Comparison of ENCODE assay signal across 25 cellular contexts in the genomic region with DNA sequence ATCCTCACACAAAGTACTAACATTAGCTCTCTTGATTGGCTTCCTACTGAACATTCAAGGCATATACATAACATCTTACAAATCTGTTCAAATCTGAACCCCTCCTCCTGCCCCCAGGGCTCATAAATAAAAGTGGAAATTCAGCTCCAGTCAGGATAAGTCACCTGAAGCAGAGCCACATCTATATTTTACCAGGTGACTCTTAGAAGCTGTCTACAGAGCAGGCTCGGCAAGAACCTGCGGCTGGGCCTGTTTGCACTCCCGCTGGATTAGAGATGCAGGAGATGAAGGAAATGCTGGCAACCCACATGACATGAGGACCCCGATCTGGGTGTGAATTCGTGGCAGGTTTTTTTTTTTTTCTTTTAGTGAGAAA. TPM values are rescaled to one million over a fixed set of nuclear protein-coding genes. Genes with fewer than 3 reads are reported as not detected.
"Had no signal": no experiment of that assay in that cellular context is flagged by ENCODE, and none has a peak within 500 bp of the region (broad histone marks: within the 10 kb centered on the region; RNA-seq: fewer than 3 reads in every experiment).

No MANE protein-coding gene starts in this region.

- H3K4me3 Mint-ChIP-seq: dendritic cell treated with granulocyte-macrophage colony-stimulating factor and Interleukin-4, amounts not matched to agents 40 ng/mL and 50 ng/mL, for 4 days; endodermal cell; naive B cell; nephron; stimulated activated memory B cell treated with anti-CD40 and anti-IgM and Interleukin-4, amounts not matched to agents 10 μg/mL and 1 μg/mL and 100 μg/mL, for 72 hours; stimulated activated naive CD8-positive, alpha-beta T cell treated with anti-CD3 and anti-CD28 coated beads, Interleukin-15, Interleukin-2, amounts not matched to agents 100 ng/mL and 50 ng/mL, for 24 hours had no signal

- H3K4me1 Mint-ChIP-seq: nephron had no signal

- H3K27me3 ChIP-seq: testis had no signal

- H3K36me3 ChIP-seq: heart right ventricle, left lung, spleen, tibial nerve, upper lobe of right lung, vagina had no signal

- H3K4me1 ChIP-seq: psoas muscle, upper lobe of right lung had no signal

- ATAC-seq: heart right ventricle; left lung; psoas muscle; sciatic nerve; stimulated activated memory B cell treated with anti-CD40 and anti-IgM and Interleukin-4, amounts not matched to agents 10 μg/mL and 1 μg/mL and 100 μg/mL, for 72 hours; upper lobe of right lung had no signal

- H3K27ac Mint-ChIP-seq: dendritic cell treated with granulocyte-macrophage colony-stimulating factor and Interleukin-4, amounts not matched to agents 40 ng/mL and 50 ng/mL, for 4 days; endodermal cell; naive B cell; nephron; stimulated activated memory B cell treated with anti-CD40 and anti-IgM and Interleukin-4, amounts not matched to agents 10 μg/mL and 1 μg/mL and 100 μg/mL, for 72 hours; stimulated activated naive CD8-positive, alpha-beta T cell treated with anti-CD3 and anti-CD28 coated beads, Interleukin-15, Interleukin-2, amounts not matched to agents 100 ng/mL and 50 ng/mL, for 24 hours had no signal

- DNase-seq: effector CD4-positive, alpha-beta T cell; foreskin melanocyte; heart right ventricle; kidney glomerular epithelial cell; left lung; mesenchymal stem cell; naive B cell; psoas muscle; spleen; stimulated activated CD4-positive, alpha-beta T cell treated with anti-CD3 and anti-CD28 coated beads, Interleukin-4, amount 100 ng/mL, for 24 hours; testis; upper lobe of right lung had no signal

- H3K36me3 Mint-ChIP-seq: stimulated activated memory B cell treated with anti-CD40 and anti-IgM and Interleukin-4, amounts not matched to agents 10 μg/mL and 1 μg/mL and 100 μg/mL, for 72 hours had no signal

- H3K4me3 ChIP-seq: heart right ventricle, left lung, lung, psoas muscle, spleen, testis, tibial nerve, upper lobe of right lung, vagina had no signal

- H3K9me3 ChIP-seq: heart right ventricle, left lung, psoas muscle, spleen, testis, tibial nerve, upper lobe of right lung, vagina had no signal

- H3K27ac ChIP-seq: heart right ventricle, left lung, psoas muscle, spleen, testis, tibial nerve, upper lobe of right lung, vagina had no signal

- H3K9me3 Mint-ChIP-seq: dendritic cell treated with granulocyte-macrophage colony-stimulating factor and Interleukin-4, amounts not matched to agents 40 ng/mL and 50 ng/mL, for 4 days; endodermal cell; nephron; stimulated activated memory B cell treated with anti-CD40 and anti-IgM and Interleukin-4, amounts not matched to agents 10 μg/mL and 1 μg/mL and 100 μg/mL, for 72 hours; stimulated activated naive CD8-positive, alpha-beta T cell treated with anti-CD3 and anti-CD28 coated beads, Interleukin-15, Interleukin-2, amounts not matched to agents 100 ng/mL and 50 ng/mL, for 24 hours had no signal

RNA-seq across cellular contexts. Expression of gene CPLX2, which starts 3.0 kb away (rescaled TPM):
- total RNA-seq: endodermal cell, endothelial cell of umbilical vein, glomerular endothelial cell, heart right ventricle, left lung, omental fat pad, sciatic nerve, skeletal muscle tissue, spleen, tibial nerve, upper lobe of right lung had no signal
- polyA plus RNA-seq: endothelial cell of umbilical vein had no signal
